8 cellular contexts compared by ENCODE assay signal in the genomic region with DNA sequence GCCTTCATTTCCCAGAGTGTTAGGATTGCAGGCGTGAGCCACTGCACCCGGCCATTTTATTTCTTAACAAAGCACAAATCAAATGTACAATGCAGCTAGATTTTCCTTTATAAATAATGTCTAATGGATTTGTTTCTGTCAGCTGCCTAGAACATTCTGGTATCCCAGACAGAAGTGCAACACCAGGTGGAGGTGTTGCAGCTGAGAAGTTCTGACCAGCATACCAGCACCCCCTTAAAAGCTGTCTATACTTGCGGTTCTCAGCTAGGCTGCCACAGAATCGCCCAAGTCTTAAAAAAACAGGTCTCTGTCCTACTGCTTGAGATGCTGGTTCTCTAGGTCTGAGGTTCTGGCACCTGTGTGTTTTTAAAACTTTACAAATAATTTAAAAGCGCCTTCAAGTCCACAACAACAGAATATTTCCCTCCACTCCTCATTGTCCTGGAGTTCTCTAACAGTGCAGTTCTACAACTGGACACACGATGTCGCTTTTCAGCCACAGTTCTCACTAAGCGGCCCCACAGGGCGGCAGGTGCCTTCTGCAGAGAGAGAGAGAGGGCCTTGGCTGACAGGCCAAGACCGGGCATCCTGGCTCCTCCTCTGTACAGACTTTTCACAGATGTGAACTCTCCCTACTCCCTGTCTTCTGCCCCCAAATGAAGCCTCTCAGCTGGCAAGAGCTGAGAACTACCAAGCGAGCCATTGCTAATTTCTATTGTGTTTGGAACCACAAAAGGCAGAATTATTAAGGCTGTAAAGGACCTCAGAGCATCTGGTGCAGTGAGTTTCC. TPM values are rescaled to one million over a fixed set of nuclear protein-coding genes. Genes with fewer than 3 reads are reported as not detected.
DNase-seq lines count a peak whose midpoint lies in the region; ATAC-seq and TF ChIP-seq lines count a peak whose summit lies in the region.

No MANE protein-coding gene starts in this region.

- intact Hi-C loops in activated CD4-positive, alpha-beta T cell treated with anti-CD3 and anti-CD28 coated beads for 36 hours (cut with DNase I, micrococcal nuclease), result loop anchor here (1.0 to 5.0 kb wide), 2 partner anchors 66 to 153 kb away; partner anchors contain the start of gene CD300LG (in 1 of the 2)
- intact Hi-C loops in left colon (cut with DNase I, micrococcal nuclease), result loop anchor here in 1 of 2 donors (1.0 to 10.0 kb wide), 2 partner anchors 67 to 151 kb away; partner anchors contain the start of gene CD300LG

- no peaks in the 10 kb centered on the region for H3K4me1 ChIP-seq in CD4-positive, CD25-positive, alpha-beta regulatory T cell (ENCODE audit: control insufficient read depth, insufficient read depth, low read length, poor library complexity, severe bottlenecking)

- H3K27me3 ChIP-seq in CD4-positive, CD25-positive, alpha-beta regulatory T cell (ENCODE audit: control insufficient read depth, insufficient read depth, low read length), result no peaks in the 10 kb centered on the region

- H3K36me3 ChIP-seq in CD4-positive, CD25-positive, alpha-beta regulatory T cell (ENCODE audit: control insufficient read depth, insufficient read depth, low read length), result no peaks in the 10 kb centered on the region

- POLR2A ChIA-PET in activated CD4-positive, alpha-beta T cell treated with anti-CD3 and anti-CD28 coated beads for 36 hours (lab: Charles Lee), result no interaction called here

- H3K36me3 Mint-ChIP-seq in CD4-positive, CD25-positive, alpha-beta regulatory T cell, result no peaks in the 10 kb centered on the region
- H3K36me3 Mint-ChIP-seq in activated CD4-positive, alpha-beta T cell treated with anti-CD3 and anti-CD28 coated beads for 36 hours (ENCODE audit: low read depth), result no peaks in the 10 kb centered on the region

- H3K27me3 Mint-ChIP-seq in CD4-positive, CD25-positive, alpha-beta regulatory T cell, result peaks cover 7% of the 10 kb centered on the region
- H3K27me3 Mint-ChIP-seq in activated CD4-positive, alpha-beta T cell treated with anti-CD3 and anti-CD28 coated beads for 36 hours, result peaks cover 3% of the 10 kb centered on the region

- H3K4me3 ChIP-seq in CD4-positive, CD25-positive, alpha-beta regulatory T cell (ENCODE audit: low read depth, low read length), result no peak overlapping the region
- no peak overlapping the region for H3K4me3 ChIP-seq in choroid plexus epithelial cell (ENCODE audit: low read depth, low read length)

- no peaks in the 10 kb centered on the region for H3K9me3 ChIP-seq in CD4-positive, CD25-positive, alpha-beta regulatory T cell (ENCODE audit: control insufficient read depth in 2 of 2, low read length in 2 of 2)

- no peak overlapping the region for H3K4me3 Mint-ChIP-seq in CD4-positive, CD25-positive, alpha-beta regulatory T cell
- no peak overlapping the region for H3K4me3 Mint-ChIP-seq in activated CD4-positive, alpha-beta T cell treated with anti-CD3 and anti-CD28 coated beads for 36 hours

- H3K27ac ChIP-seq in CD4-positive, CD25-positive, alpha-beta regulatory T cell (ENCODE audit: insufficient read depth, low read length, poor library complexity, severe bottlenecking), result no peak overlapping the region

- no peak overlapping the region for H3K27ac Mint-ChIP-seq in CD4-positive, CD25-positive, alpha-beta regulatory T cell
- H3K27ac Mint-ChIP-seq in activated CD4-positive, alpha-beta T cell treated with anti-CD3 and anti-CD28 coated beads for 36 hours, result no peak overlapping the region

- no peaks in the 10 kb centered on the region for H3K9me3 Mint-ChIP-seq in CD4-positive, CD25-positive, alpha-beta regulatory T cell
- H3K9me3 Mint-ChIP-seq in activated CD4-positive, alpha-beta T cell treated with anti-CD3 and anti-CD28 coated beads for 36 hours (ENCODE audit: low read depth), result no peaks in the 10 kb centered on the region

- peak; percentile 86 to 88 for ATAC-seq in CD4-positive, CD25-positive, alpha-beta regulatory T cell (ENCODE audit: low read depth in 2 of 2)
- peak; percentile 50 for ATAC-seq in HG02798 (IDR thresholded peaks at IDR 0.05; ENCODE audit: poor library complexity, unreplicated experiment)
- peak; percentile 99 for ATAC-seq in activated CD4-positive, alpha-beta T cell treated with anti-CD3 and anti-CD28 coated beads for 36 hours
- ATAC-seq in left colon, result peak; percentile 98
- ATAC-seq in HG02840 (IDR thresholded peaks at IDR 0.05; ENCODE audit: low FRiP score, unreplicated experiment), result no peak

- DNase-seq in CD4-positive, CD25-positive, alpha-beta regulatory T cell, result peak; percentile 63 to 81 (median 74)
- peak; percentile 86 for DNase-seq in NCI-H460 (ENCODE audit: extremely low read depth, low read depth)
- DNase-seq in activated CD4-positive, alpha-beta T cell treated with anti-CD3 and anti-CD28 coated beads for 36 hours, result peak; percentile 86
- DNase-seq in choroid plexus epithelial cell (ENCODE audit: low read depth), result peak; percentile 90
- DNase-seq in left colon, result peak; percentile 68 to 79
- DNase-seq in stimulated activated CD4-positive, alpha-beta T cell treated with anti-CD3 and anti-CD28 coated beads, Interleukin-4, amount 100 ng/mL, for 4 hours, result peak; percentile 64 to 66

- peak; percentile 94 for TF ChIP-seq CTCF in choroid plexus epithelial cell (conservative IDR thresholded peaks at IDR 0.05; ENCODE audit: low read depth, low read length)

- CTCF ChIA-PET in activated CD4-positive, alpha-beta T cell treated with anti-CD3 and anti-CD28 coated beads for 36 hours (lab: Charles Lee), result interaction anchor here (0.6 to 12.8 kb wide), 26 partner anchors 9 to 160 kb away, joined by 3 to 473 read pairs (median 5); partner anchors contain the start of genes CD300LG, CFAP97D1 and SOST

- peaks cover 0 to 4% (median 1%) of the 10 kb centered on the region in 4 donors for H3K4me1 Mint-ChIP-seq in CD4-positive, CD25-positive, alpha-beta regulatory T cell
- no peaks in the 10 kb centered on the region for H3K4me1 Mint-ChIP-seq in activated CD4-positive, alpha-beta T cell treated with anti-CD3 and anti-CD28 coated beads for 36 hours

RNA-seq across cellular contexts. Expression of gene MEOX1, which starts 32.6 kb away (rescaled TPM):
- 15.3 TPM for total RNA-seq in CD4-positive, CD25-positive, alpha-beta regulatory T cell
- 10 to 100 TPM; 25.4 to 36.5 (median 32.1) TPM for polyA plus RNA-seq in CD4-positive, CD25-positive, alpha-beta regulatory T cell
- not detected in 2 replicates for total RNA-seq in NCI-H460 (2014; rRNA removed; shearing (Covaris generic))
- polyA plus RNA-seq in NCI-H460 (2014; cell fraction: nucleus; rRNA removed), result not detected in 2 replicates
- total RNA-seq in activated CD4-positive, alpha-beta T cell treated with anti-CD3 and anti-CD28 coated beads for 36 hours, result under 1 TPM; 0.34 to 0.65 TPM
- 1 to 10 TPM; 1.2 to 1.8 TPM for total RNA-seq in left colon
